Comparison of ENCODE assay signal across 12 cellular contexts in genomic region chr16:89449726-89450335, GRCh38. TPM values are rescaled to one million over a fixed set of nuclear protein-coding genes. Genes with fewer than 3 reads are reported as not detected.
A peak's percentile ranks its signal among the peaks of the same experiment; 100 is the strongest.
DNase-seq lines count a peak whose midpoint lies in the region; ATAC-seq and TF ChIP-seq lines count a peak whose summit lies in the region.
"Had no signal": no experiment of that assay in that cellular context is flagged by ENCODE, and none has a peak within 500 bp of the region (broad histone marks: within the 10 kb centered on the region; RNA-seq: fewer than 3 reads in every experiment).

No MANE protein-coding gene starts in this region.

- ATAC-seq in activated naive CD8-positive, alpha-beta T cell treated with anti-CD3 and anti-CD28 coated beads, Interleukin-2, amount 50 U/mL, for 24 hours = no peak
- ATAC-seq in WTC11 = no peak
- peak; percentile 58 for ATAC-seq in upper lobe of right lung
- ATAC-seq in GM18907 (IDR thresholded peaks at IDR 0.05; ENCODE audit: unreplicated experiment) = no peak

- CTCF ChIA-PET in WTC11 (lab: Charles Lee) = interaction anchor here (1.2 kb wide), 1 partner anchor 23 kb away, joined by 4 read pairs; no protein-coding TSS in a partner anchor

- H4K20me1 ChIP-seq in hepatocyte (ENCODE audit: insufficient read depth, poor library complexity, severe bottlenecking) = peaks cover 99% of the 10 kb centered on the region

- H3K4me3 ChIP-seq in hepatocyte (no peak overlapping the region), upper lobe of right lung (no peak overlapping the region)
- H3K4me3 ChIP-seq: stomach had no signal

- peak overlapping the region; percentile 42 for H3K27ac ChIP-seq in hepatocyte
- H3K27ac ChIP-seq in upper lobe of right lung = no peak overlapping the region

- H3K36me3 ChIP-seq in hepatocyte (replicated peaks; ENCODE audit: insufficient read depth, low read depth) (no peaks in the 10 kb centered on the region), upper lobe of right lung (no peaks in the 10 kb centered on the region)
- H3K36me3 ChIP-seq: stomach had no signal

- POLR2A ChIA-PET in WTC11 (lab: Charles Lee) = no interaction called here

- H3K27me3 ChIP-seq in hepatocyte = no peaks in the 10 kb centered on the region
- H3K27me3 ChIP-seq in upper lobe of right lung = no peaks in the 10 kb centered on the region
- H3K27me3 ChIP-seq: stomach had no signal

- H3K9me3 Mint-ChIP-seq in activated naive CD8-positive, alpha-beta T cell (ENCODE audit: low read depth) = no peaks in the 10 kb centered on the region
- H3K9me3 Mint-ChIP-seq in activated naive CD8-positive, alpha-beta T cell treated with anti-CD3 and anti-CD28 coated beads, Interleukin-2, amount 50 U/mL, for 24 hours = no peaks in the 10 kb centered on the region
- no peaks in the 10 kb centered on the region for H3K9me3 Mint-ChIP-seq in WTC11

- no peak for TF ChIP-seq CTCF in WTC11 (IDR thresholded peaks at IDR 0.05)
- no peak for TF ChIP-seq CTCF in hepatocyte (IDR thresholded peaks at IDR 0.05; ENCODE audit: poor library complexity)
- no peak for TF ChIP-seq CTCF in upper lobe of right lung (IDR thresholded peaks at IDR 0.05)

- no peaks in the 10 kb centered on the region for H3K9me2 ChIP-seq in hepatocyte (replicated peaks; ENCODE audit: insufficient read depth)

- peaks cover 84% of the 10 kb centered on the region for H3K4me1 Mint-ChIP-seq in activated naive CD8-positive, alpha-beta T cell (ENCODE audit: low read depth)
- peaks cover 91% of the 10 kb centered on the region for H3K4me1 Mint-ChIP-seq in activated naive CD8-positive, alpha-beta T cell treated with anti-CD3 and anti-CD28 coated beads, Interleukin-2, amount 50 U/mL, for 24 hours
- peaks cover 65% of the 10 kb centered on the region for H3K4me1 Mint-ChIP-seq in WTC11

- peak overlapping the region; percentile 11 for H3K4me3 Mint-ChIP-seq in activated naive CD8-positive, alpha-beta T cell
- no peak overlapping the region for H3K4me3 Mint-ChIP-seq in activated naive CD8-positive, alpha-beta T cell treated with anti-CD3 and anti-CD28 coated beads, Interleukin-2, amount 50 U/mL, for 24 hours
- no peak overlapping the region for H3K4me3 Mint-ChIP-seq in WTC11

- no peak overlapping the region for H2AFZ ChIP-seq in hepatocyte

- DNase-seq in activated naive CD8-positive, alpha-beta T cell treated with anti-CD3 and anti-CD28 coated beads, Interleukin-2, amount 50 U/mL, for 24 hours = no peak
- DNase-seq in WTC11 (ENCODE audit: low spot score) (no peak), hepatocyte (ENCODE audit: low spot score) (no peak), upper lobe of right lung (no peak), DMS 273 (lab: John Stamatoyannopoulos, UW; ENCODE audit: unreplicated experiment) (no peak)
- no peak for DNase-seq in stimulated activated CD4-positive, alpha-beta T cell treated with anti-CD3 and anti-CD28 coated beads, Interleukin-15, amount 100 ng/mL, for 24 hours
- DNase-seq: activated CD4-positive, CD25-positive, alpha-beta regulatory T cell treated with anti-CD3 and anti-CD28 coated beads, Interleukin-2, amount 50 U/mL, for 72 hours; foreskin melanocyte; NCI-H1417; stomach had no signal

- intact Hi-C loops in upper lobe of right lung (cut with DNase I) = no loop called here

- no peaks in the 10 kb centered on the region for H3K27me3 Mint-ChIP-seq in activated naive CD8-positive, alpha-beta T cell
- H3K27me3 Mint-ChIP-seq in activated naive CD8-positive, alpha-beta T cell treated with anti-CD3 and anti-CD28 coated beads, Interleukin-2, amount 50 U/mL, for 24 hours = no peaks in the 10 kb centered on the region
- no peaks in the 10 kb centered on the region for H3K27me3 Mint-ChIP-seq in WTC11 (ENCODE audit: low read depth)

- H3K27ac Mint-ChIP-seq in activated naive CD8-positive, alpha-beta T cell = peak overlapping the region; percentile 18
- no peak overlapping the region for H3K27ac Mint-ChIP-seq in activated naive CD8-positive, alpha-beta T cell treated with anti-CD3 and anti-CD28 coated beads, Interleukin-2, amount 50 U/mL, for 24 hours
- H3K27ac Mint-ChIP-seq in WTC11 = peak overlapping the region; percentile 30

- H3K4me1 ChIP-seq in hepatocyte (ENCODE audit: insufficient read depth) (peaks cover 23% of the 10 kb centered on the region), upper lobe of right lung (peaks cover 71% of the 10 kb centered on the region)

- peaks cover 99% of the 10 kb centered on the region for H3K79me2 ChIP-seq in hepatocyte

- no peak overlapping the region for H3K4me2 ChIP-seq in hepatocyte

- no peaks in the 10 kb centered on the region for H3K36me3 Mint-ChIP-seq in activated naive CD8-positive, alpha-beta T cell
- H3K36me3 Mint-ChIP-seq in activated naive CD8-positive, alpha-beta T cell treated with anti-CD3 and anti-CD28 coated beads, Interleukin-2, amount 50 U/mL, for 24 hours (ENCODE audit: low read depth) = peaks cover 4% of the 10 kb centered on the region
- H3K36me3 Mint-ChIP-seq in WTC11 = no peaks in the 10 kb centered on the region

- H3K9me3 ChIP-seq in hepatocyte (ENCODE audit: low read depth) (no peaks in the 10 kb centered on the region), upper lobe of right lung (no peaks in the 10 kb centered on the region)
- H3K9me3 ChIP-seq: stomach had no signal

- 92% methylated on average over 3 of the region's 3 CpGs for WGBS in hepatocyte (ENCODE audit: low lambda C conversion rate, missing lambda C conversion rate)

TF ChIP-seq in WTC11, 78 proteins besides CTCF, POLR2A, EP300 and RAD21 (continues in another document):
- TF ChIP-seq ZNF281 (CRISPR knock-in tag; IDR thresholded peaks at IDR 0.05) (no peak), ZNF232 (CRISPR knock-in tag; IDR thresholded peaks at IDR 0.05) (no peak), KAT7 (CRISPR knock-in tag; IDR thresholded peaks at IDR 0.05; ENCODE audit: borderline replicate concordance) (no peak), CBFB (CRISPR knock-in tag; IDR thresholded peaks at IDR 0.05; ENCODE audit: low read depth) (no peak), ATF1 (CRISPR knock-in tag; IDR thresholded peaks at IDR 0.05) (no peak), ZNF138 (CRISPR knock-in tag; conservative IDR thresholded peaks at IDR 0.05) (no peak), CREB1 (CRISPR knock-in tag; IDR thresholded peaks at IDR 0.05) (no peak), AR (CRISPR knock-in tag; IDR thresholded peaks at IDR 0.05) (no peak), E2F4 (CRISPR knock-in tag; IDR thresholded peaks at IDR 0.05; ENCODE audit: borderline replicate concordance, low read depth) (no peak)

RNA-seq across cellular contexts. Expression of gene ANKRD11, which starts 40.5 kb away (rescaled TPM):
- total RNA-seq in WTC11 (2021) (142 to 184 TPM (median 146 TPM) in 3 replicates), hepatocyte (48.7 and 50.6 TPM in 2 replicates), upper lobe of right lung (125 TPM)
- polyA plus RNA-seq in hepatocyte = 130 and 135 TPM in 2 replicates

RNA-seq across cellular contexts. Expression of gene SPG7, which starts 58.4 kb away (rescaled TPM):
- total RNA-seq in WTC11 (2021) (132 to 141 TPM (median 133 TPM) in 3 replicates), hepatocyte (149 and 222 TPM in 2 replicates), upper lobe of right lung (95.0 TPM)
- 108 and 130 TPM in 2 replicates for polyA plus RNA-seq in hepatocyte
